14 cellular contexts compared by ENCODE assay signal in genomic region chr13:27583645-27584044, GRCh38. TPM values are rescaled to one million over a fixed set of nuclear protein-coding genes. Genes with fewer than 3 reads are reported as not detected.
DNase-seq lines count a peak whose midpoint lies in the region; ATAC-seq and TF ChIP-seq lines count a peak whose summit lies in the region.
"Had no signal": no experiment of that assay in that cellular context is flagged by ENCODE, and none has a peak within 500 bp of the region (broad histone marks: within the 10 kb centered on the region; RNA-seq: fewer than 3 reads in every experiment).

No MANE protein-coding gene starts in this region.

- POLR2A ChIA-PET in PC-9 (lab: Charles Lee; ENCODE audit: unreplicated experiment), result no interaction called here

- H3K4me1 Mint-ChIP-seq in stimulated activated naive CD8-positive, alpha-beta T cell treated with anti-CD3 and anti-CD28 coated beads, Interleukin-15, Interleukin-2, amounts not matched to agents 100 ng/mL and 50 ng/mL, for 24 hours (ENCODE audit: low read depth), result peaks cover 22% of the 10 kb centered on the region

- no peak for TF ChIP-seq CTCF in gastroesophageal sphincter (IDR thresholded peaks at IDR 0.05)
- TF ChIP-seq CTCF in PC-9 (conservative IDR thresholded peaks at IDR 0.05), result no peak

- peaks cover 5% of the 10 kb centered on the region for H3K9me3 Mint-ChIP-seq in stimulated activated naive CD8-positive, alpha-beta T cell treated with anti-CD3 and anti-CD28 coated beads, Interleukin-15, Interleukin-2, amounts not matched to agents 100 ng/mL and 50 ng/mL, for 24 hours

- no peaks in the 10 kb centered on the region for H3K27me3 ChIP-seq in gastroesophageal sphincter
- no peaks in the 10 kb centered on the region for H3K27me3 ChIP-seq in PC-9 (ENCODE audit: insufficient read depth, low read depth)
- H3K27me3 ChIP-seq: adrenal gland, uterus had no signal

- H3K4me3 ChIP-seq in gastroesophageal sphincter (no peak overlapping the region), PC-9 (no peak overlapping the region)
- H3K4me3 ChIP-seq: adrenal gland, HAP-1, uterus had no signal

- H3K27ac ChIP-seq in gastroesophageal sphincter, result peak overlapping the region in 3 of 4 donors; percentile 12 to 73 (median 52)
- H3K27ac ChIP-seq in PC-9, result no peak overlapping the region
- H3K27ac ChIP-seq: adrenal gland, uterus had no signal

- peaks cover 0 to 30% (median 0%) of the 10 kb centered on the region in 3 donors for H3K4me1 ChIP-seq in gastroesophageal sphincter
- H3K4me1 ChIP-seq in PC-9 (replicated peaks; ENCODE audit: insufficient read depth), result no peaks in the 10 kb centered on the region
- H3K4me1 ChIP-seq: uterus had no signal

- no peaks in the 10 kb centered on the region for H3K9me2 ChIP-seq in PC-9 (ENCODE audit: insufficient read depth)

- no peak for TF ChIP-seq POLR2A in gastroesophageal sphincter (IDR thresholded peaks at IDR 0.05)

- H3K27ac Mint-ChIP-seq in stimulated activated naive CD8-positive, alpha-beta T cell treated with anti-CD3 and anti-CD28 coated beads, Interleukin-15, Interleukin-2, amounts not matched to agents 100 ng/mL and 50 ng/mL, for 24 hours, result peak overlapping the region; percentile 43

- intact Hi-C loops in PC-9 (cut with micrococcal nuclease; ENCODE audit: unreplicated experiment), result no loop called here

- CTCF ChIA-PET in PC-9 (lab: Charles Lee), result no interaction called here

- no peaks in the 10 kb centered on the region for H3K27me3 Mint-ChIP-seq in stimulated activated naive CD8-positive, alpha-beta T cell treated with anti-CD3 and anti-CD28 coated beads, Interleukin-15, Interleukin-2, amounts not matched to agents 100 ng/mL and 50 ng/mL, for 24 hours

- no peak for TF ChIP-seq EP300 in gastroesophageal sphincter (IDR thresholded peaks at IDR 0.05)

- no peak for ATAC-seq in stimulated activated naive CD8-positive, alpha-beta T cell treated with anti-CD3 and anti-CD28 coated beads, Interleukin-15, Interleukin-2, amounts not matched to agents 100 U/mL and 50 U/mL, for 24 hours
- ATAC-seq in gastroesophageal sphincter, result peak; percentile 60
- no peak for ATAC-seq in activated CD4-positive, CD25-positive, alpha-beta regulatory T cell treated with anti-CD3 and anti-CD28 coated beads, Interleukin-2, amount 50 U/mL, for 24 hours

- no peak for DNase-seq in stimulated activated naive CD8-positive, alpha-beta T cell treated with anti-CD3 and anti-CD28 coated beads, Interleukin-15, Interleukin-2, amounts not matched to agents 100 U/mL and 50 U/mL, for 24 hours
- DNase-seq in SW480 (ENCODE audit: low spot score), result peak; percentile 60
- no peak for DNase-seq in NCI-H1417 (lab: John Stamatoyannopoulos, UW)
- DNase-seq in DMS153 (lab: John Stamatoyannopoulos, UW), result no peak
- no peak for DNase-seq in PC-9
- DNase-seq: activated CD4-positive, alpha-beta T cell treated with anti-CD3 and anti-CD28 coated beads for 4 hours; adrenal gland; Kasumi-1; NCI-H510A; uterus had no signal

- H3K36me3 Mint-ChIP-seq in stimulated activated naive CD8-positive, alpha-beta T cell treated with anti-CD3 and anti-CD28 coated beads, Interleukin-15, Interleukin-2, amounts not matched to agents 100 ng/mL and 50 ng/mL, for 24 hours (ENCODE audit: low read depth), result peaks cover 14% of the 10 kb centered on the region

- H3K9me3 ChIP-seq in gastroesophageal sphincter, result no peaks in the 10 kb centered on the region
- no peaks in the 10 kb centered on the region for H3K9me3 ChIP-seq in PC-9 (ENCODE audit: insufficient read depth, low read depth)
- H3K9me3 ChIP-seq: adrenal gland, HAP-1, uterus had no signal

- no peaks in the 10 kb centered on the region for H3K79me2 ChIP-seq in PC-9 (ENCODE audit: low read depth)

- peak overlapping the region; percentile 14 for H3K4me3 Mint-ChIP-seq in stimulated activated naive CD8-positive, alpha-beta T cell treated with anti-CD3 and anti-CD28 coated beads, Interleukin-15, Interleukin-2, amounts not matched to agents 100 ng/mL and 50 ng/mL, for 24 hours

- no TSS peak for BruUV-seq in PC-9 (replicated peaks; lab: Mats Ljungman, UMichigan)

- H3K4me2 ChIP-seq in PC-9, result no peak overlapping the region

- no peaks in the 10 kb centered on the region for H4K20me1 ChIP-seq in PC-9 (ENCODE audit: insufficient read depth)

- 0 to 21% methylated on average over 4 of the region's 4 CpGs for WGBS in gastroesophageal sphincter (ENCODE audit: low coverage in 1 of 2), 2 donors

- H3K36me3 ChIP-seq in gastroesophageal sphincter (no peaks in the 10 kb centered on the region), PC-9 (ENCODE audit: low read depth) (peaks cover 6% of the 10 kb centered on the region; the same call in 1 of the 2 replicates)
- H3K36me3 ChIP-seq: adrenal gland, HAP-1, uterus had no signal

- H2AFZ ChIP-seq in PC-9, result no peak overlapping the region

- H3F3A ChIP-seq in PC-9 (ENCODE audit: insufficient read depth, low read depth), result 0 out of 2 replicates have a peak, but pooled peaks cover 4% of the 10 kb centered on the region

RNA-seq across cellular contexts. Expression of gene LNX2, which starts 36.7 kb away (rescaled TPM):
- total RNA-seq in gastroesophageal sphincter (10 to 100 TPM; 10.6 to 16.0 (median 14.0) TPM), PC-9 (2021) (7.0 and 7.1 TPM in 2 replicates)

RNA-seq across cellular contexts. Expression of gene POLR1D, which starts 38.0 kb away (rescaled TPM):
- total RNA-seq in gastroesophageal sphincter (100 to 1,000 TPM; 115 to 137 (median 133) TPM), PC-9 (2021) (104 and 119 TPM in 2 replicates)
